ENCODE assay signal across 8 cellular contexts in genomic region chr9:131398204-131398603, GRCh38. TPM values are rescaled to one million over a fixed set of nuclear protein-coding genes. Genes with fewer than 3 reads are reported as not detected.
DNase-seq lines count a peak whose midpoint lies in the region; ATAC-seq and TF ChIP-seq lines count a peak whose summit lies in the region.

No MANE protein-coding gene starts in this region.

- H4K20me1 ChIP-seq in fibroblast of lung (ENCODE audit: control insufficient read depth, extremely low read depth, insufficient read depth, low read length) = peaks cover 5% of the 10 kb centered on the region

- H3K4me2 ChIP-seq in fibroblast of lung (ENCODE audit: extremely low read depth, insufficient read depth, low read length) = peak overlapping the region; percentile 0

- peaks cover 83% of the 10 kb centered on the region for H3K79me2 ChIP-seq in fibroblast of lung (ENCODE audit: control insufficient read depth, insufficient read depth, low read length)

- peak overlapping the region in 1 of 4 experiments; percentile 3 for H3K4me3 ChIP-seq in fibroblast of lung (replicated peaks in 1 of 4; ENCODE audit: control extremely low read depth in 1 of 4, insufficient read depth in 1 of 4, low read depth in 3 of 4, low read length in 4 of 4)

- no peak for TF ChIP-seq CTCF in fibroblast of lung (conservative IDR thresholded peaks at IDR 0.05 in 1 of 2, IDR thresholded peaks at IDR 0.05 in 1 of 2; ENCODE audit: low read depth in 1 of 2, low read length in 2 of 2)

- no peaks in the 10 kb centered on the region for H3K27me3 ChIP-seq in fibroblast of lung (ENCODE audit: control insufficient read depth, insufficient read depth, low read length)

- H3K9me3 ChIP-seq in fibroblast of lung (ENCODE audit: control insufficient read depth, insufficient read depth, low read depth, low read length) = no peaks in the 10 kb centered on the region

- peak; percentile 31 for DNase-seq in stimulated activated CD4-positive, alpha-beta T cell treated with anti-CD3 and anti-CD28 coated beads, Interleukin-1b, Interleukin-23, amount 100 ng/mL, for 48 hours
- no peak for DNase-seq in stimulated activated CD4-positive, alpha-beta T cell treated with anti-CD3 and anti-CD28 coated beads, Interleukin-4, amount 100 ng/mL, for 1 hour
- peak; percentile 40 for DNase-seq in activated CD4-positive, alpha-beta T cell treated with anti-CD3 and anti-CD28 coated beads for 1 hour
- DNase-seq in fibroblast of lung (ENCODE audit: low read depth in 2 of 2) = peak in 1 of 2 donors; percentile 71
- DNase-seq in stimulated activated CD8-positive, alpha-beta memory T cell treated with anti-CD3 and anti-CD28 coated beads, Interleukin-12 subunit alpha, Interleukin-12 subunit beta, amount 100 ng/mL, for 4 hours (ENCODE audit: low read depth) = peak; percentile 27
- DNase-seq in hippocampal formation (lab: John Stamatoyannopoulos, UW) = no peak

- H3K36me3 ChIP-seq in fibroblast of lung (ENCODE audit: control insufficient read depth, insufficient read depth, low read length) = no peaks in the 10 kb centered on the region

- ATAC-seq in HG02885 (IDR thresholded peaks at IDR 0.05; ENCODE audit: poor library complexity, unreplicated experiment) = no peak
- ATAC-seq in HG03280 (IDR thresholded peaks at IDR 0.05; ENCODE audit: unreplicated experiment) = no peak

- no peak overlapping the region for H2AFZ ChIP-seq in fibroblast of lung (ENCODE audit: low read length)

- H3K9ac ChIP-seq in fibroblast of lung (ENCODE audit: insufficient read depth, low read length) = no peak overlapping the region

- peaks cover 37% of the 10 kb centered on the region for H3K4me1 ChIP-seq in fibroblast of lung (ENCODE audit: control insufficient read depth, extremely low read depth, insufficient read depth, low read length)

- H3K27ac ChIP-seq in fibroblast of lung (ENCODE audit: insufficient read depth, low read length) = no peak overlapping the region

RNA-seq across cellular contexts. Expression of gene PRRC2B, which starts 4.3 kb away (rescaled TPM):
- total RNA-seq in fibroblast of lung = 51.4 and 66.4 TPM in 2 replicates
- 29.7 and 29.9 TPM in 2 replicates for polyA plus RNA-seq in fibroblast of lung
- polyA plus RNA-seq in fibroblast of lung (2012) = 47.1 and 74.6 TPM in 2 replicates
- polyA minus RNA-seq in fibroblast of lung (ENCODE audit: low replicate concordance) = 120 and 241 TPM in 2 replicates

Comparison
In these comparisons a context has a peak if more than half of its experiments do, and no peak if none do; other contexts are left out.
1. DNase-seq: peak in stimulated activated CD4-positive, alpha-beta T cell treated with anti-CD3 and anti-CD28 coated beads, Interleukin-1b, Interleukin-23, amount 100 ng/mL, for 48 hours (single experiment), activated CD4-positive, alpha-beta T cell treated with anti-CD3 and anti-CD28 coated beads for 1 hour (single experiment) and stimulated activated CD8-positive, alpha-beta memory T cell treated with anti-CD3 and anti-CD28 coated beads, Interleukin-12 subunit alpha, Interleukin-12 subunit beta, amount 100 ng/mL, for 4 hours (single experiment); none in stimulated activated CD4-positive, alpha-beta T cell treated with anti-CD3 and anti-CD28 coated beads, Interleukin-4, amount 100 ng/mL, for 1 hour (single experiment) and hippocampal formation (0 of 2).